Comparison of ENCODE assay signal across 20 cellular contexts in the genomic region with DNA sequence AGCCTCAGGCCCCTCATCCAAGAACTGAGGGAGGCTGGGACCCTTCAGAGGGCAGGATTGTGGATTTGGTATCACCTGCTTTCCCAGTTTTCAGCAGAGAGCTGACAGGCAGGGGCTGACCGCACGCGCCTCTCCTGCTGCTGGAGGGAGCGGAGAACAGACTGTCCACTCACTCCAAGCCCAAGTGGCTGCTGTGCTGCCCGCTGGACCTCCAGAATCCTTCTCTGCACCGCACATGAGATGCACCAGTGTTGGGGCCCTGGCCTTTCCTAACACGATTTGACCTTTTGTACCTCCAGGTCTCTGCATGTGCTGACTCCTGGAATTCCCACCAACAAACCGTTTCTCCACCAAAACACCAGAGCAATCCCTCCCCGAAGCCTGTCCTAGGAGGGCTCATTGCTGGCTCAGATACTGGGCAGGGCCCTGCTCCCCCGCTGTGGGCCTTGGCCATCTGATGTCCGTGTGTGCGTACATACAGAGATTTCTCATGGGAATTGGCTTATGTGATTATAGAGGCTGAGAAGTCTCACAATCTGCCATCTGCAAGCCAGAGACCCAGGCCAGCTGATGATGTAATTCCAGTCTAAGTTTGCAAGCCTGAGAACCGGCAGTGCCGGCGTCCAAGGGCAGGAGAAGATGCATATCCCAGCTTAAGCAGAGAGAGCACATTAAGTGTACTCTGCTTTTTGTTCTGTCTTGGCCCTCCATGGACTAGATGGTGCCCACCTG.
DNase-seq lines count a peak whose midpoint lies in the region; ATAC-seq and TF ChIP-seq lines count a peak whose summit lies in the region.
"Had no signal": no experiment of that assay in that cellular context is flagged by ENCODE, and none has a peak within 500 bp of the region (broad histone marks: within the 10 kb centered on the region; RNA-seq: fewer than 3 reads in every experiment).

No MANE protein-coding gene starts in this region.

- peaks cover 57% of the 10 kb centered on the region for H3K4me1 Mint-ChIP-seq in neural progenitor cell
- H3K4me1 Mint-ChIP-seq in endothelial cell (ENCODE audit: unreplicated experiment): peaks cover 21% of the 10 kb centered on the region

- H3K9me3 Mint-ChIP-seq in neural progenitor cell (peaks cover 4% of the 10 kb centered on the region), endothelial cell (ENCODE audit: unreplicated experiment) (no peaks in the 10 kb centered on the region)
- H3K9me3 Mint-ChIP-seq: stimulated activated naive B cell treated with anti-CD40 and anti-IgM and Interleukin-4, amounts not matched to agents 10 μg/mL and 1 μg/mL and 100 μg/mL, for 72 hours had no signal

- H3K36me3 ChIP-seq in neural progenitor cell: no peaks in the 10 kb centered on the region
- H3K36me3 ChIP-seq: prostate gland had no signal

- peaks cover 20% of the 10 kb centered on the region for H3K27me3 Mint-ChIP-seq in neural progenitor cell (ENCODE audit: insufficient read depth, low read depth)
- H3K27me3 Mint-ChIP-seq in endothelial cell (ENCODE audit: unreplicated experiment): peaks cover 11% of the 10 kb centered on the region
- H3K27me3 Mint-ChIP-seq: activated CD4-positive, alpha-beta memory T cell treated with anti-CD3 and anti-CD28 coated beads, Interleukin-2, amount 10 ng/mL, durations not matched to agents 7 days and 5 days; memory B cell had no signal

- no peaks in the 10 kb centered on the region for H3K27me3 ChIP-seq in neural progenitor cell

- ATAC-seq in GM18907 (IDR thresholded peaks at IDR 0.05; ENCODE audit: unreplicated experiment): no peak
- ATAC-seq: Panc1; stimulated activated naive B cell treated with anti-CD40 and anti-IgM and Interleukin-4, amounts not matched to agents 10 μg/mL and 1 μg/mL and 100 μg/mL, for 72 hours had no signal

- H3K79me2 ChIP-seq in neural progenitor cell (ENCODE audit: low read depth): no peaks in the 10 kb centered on the region

- H4K20me1 ChIP-seq in neural progenitor cell (ENCODE audit: low read depth): no peaks in the 10 kb centered on the region

- H3K9me3 ChIP-seq in neural progenitor cell (ENCODE audit: low read depth): no peaks in the 10 kb centered on the region
- H3K9me3 ChIP-seq: prostate gland had no signal

- H3K9ac ChIP-seq in neural progenitor cell: no peak overlapping the region

- H3K4me3 ChIP-seq in fibroblast of pulmonary artery (replicated peaks; ENCODE audit: low read depth, low read length) (no peak overlapping the region), neural progenitor cell (no peak overlapping the region)
- H3K4me3 ChIP-seq: prostate gland had no signal

- H3K36me3 Mint-ChIP-seq in neural progenitor cell (peaks cover 4% of the 10 kb centered on the region), endothelial cell (ENCODE audit: low read depth, unreplicated experiment) (peaks cover 4% of the 10 kb centered on the region)
- H3K36me3 Mint-ChIP-seq: memory B cell; stimulated activated naive B cell treated with anti-CD40 and anti-IgM and Interleukin-4, amounts not matched to agents 10 μg/mL and 1 μg/mL and 100 μg/mL, for 72 hours had no signal

- no peak overlapping the region for H3K27ac Mint-ChIP-seq in neural progenitor cell
- no peak overlapping the region for H3K27ac Mint-ChIP-seq in endothelial cell (ENCODE audit: unreplicated experiment)
- H3K27ac Mint-ChIP-seq: memory B cell had no signal

- H2AFZ ChIP-seq in neural progenitor cell (replicated peaks): no peak overlapping the region

- TF ChIP-seq CTCF in fibroblast of pulmonary artery (IDR thresholded peaks at IDR 0.05; ENCODE audit: low read length, missing control alignments) (no peak), neural progenitor cell (IDR thresholded peaks at IDR 0.05) (no peak), endothelial cell (IDR thresholded peaks at IDR 0.05; ENCODE audit: unreplicated experiment) (no peak)

- H3K4me1 ChIP-seq in neural progenitor cell: peaks cover 15% of the 10 kb centered on the region
- H3K4me1 ChIP-seq: prostate gland had no signal

- DNase-seq in D341Med (ENCODE audit: low spot score) (peak; percentile 76), NCI-H69 (lab: John Stamatoyannopoulos, UW) (peak; percentile 94), fibroblast of pulmonary artery (ENCODE audit: low read depth) (peak; percentile 38), neural progenitor cell (ENCODE audit: low spot score) (no peak), endothelial cell (ENCODE audit: low spot score) (no peak), NCI-H345 (lab: John Stamatoyannopoulos, UW) (no peak), mucosa of gallbladder (ENCODE audit: low spot score) (no peak)
- DNase-seq: activated CD4-positive, alpha-beta memory T cell treated with anti-CD3 and anti-CD28 coated beads, Interleukin-2, amount 10 ng/mL, durations not matched to agents 7 days and 5 days; activated gamma-delta T cell treated with Interleukin-2 at 50 U/mL for 16 hours; central memory CD4-positive, alpha-beta T cell; GOT3; hypothalamus; KG1; stimulated activated CD4-positive, alpha-beta T cell treated with anti-CD3 and anti-CD28 coated beads, Interleukin-4, amount 100 ng/mL, for 1 hour; stimulated activated naive B cell treated with anti-CD40 and anti-IgM and Interleukin-4, amounts not matched to agents 10 μg/mL and 1 μg/mL and 100 μg/mL, for 72 hours; T-helper 9 cell had no signal

- no peak overlapping the region for H3K27ac ChIP-seq in neural progenitor cell
- H3K27ac ChIP-seq: prostate gland had no signal

- no peak overlapping the region for H3K4me2 ChIP-seq in neural progenitor cell

- no peaks in the 10 kb centered on the region for H3F3A ChIP-seq in neural progenitor cell (ENCODE audit: low read depth)

- H3K4me3 Mint-ChIP-seq in neural progenitor cell (peak overlapping the region; percentile 48), endothelial cell (ENCODE audit: unreplicated experiment) (no peak overlapping the region)
- H3K4me3 Mint-ChIP-seq: activated CD4-positive, alpha-beta memory T cell treated with anti-CD3 and anti-CD28 coated beads, Interleukin-2, amount 10 ng/mL, durations not matched to agents 7 days and 5 days; memory B cell; stimulated activated naive B cell treated with anti-CD40 and anti-IgM and Interleukin-4, amounts not matched to agents 10 μg/mL and 1 μg/mL and 100 μg/mL, for 72 hours had no signal

Comparison
In these comparisons a context has a peak if more than half of its experiments do, and no peak if none do; other contexts are left out.
1. DNase-seq: peak in D341Med (single experiment), NCI-H69 (single experiment) and fibroblast of pulmonary artery (single experiment); none in neural progenitor cell (single experiment), endothelial cell (single experiment), NCI-H345 (single experiment) and mucosa of gallbladder (single experiment).